11 cellular contexts compared by ENCODE assay signal in the genomic region with DNA sequence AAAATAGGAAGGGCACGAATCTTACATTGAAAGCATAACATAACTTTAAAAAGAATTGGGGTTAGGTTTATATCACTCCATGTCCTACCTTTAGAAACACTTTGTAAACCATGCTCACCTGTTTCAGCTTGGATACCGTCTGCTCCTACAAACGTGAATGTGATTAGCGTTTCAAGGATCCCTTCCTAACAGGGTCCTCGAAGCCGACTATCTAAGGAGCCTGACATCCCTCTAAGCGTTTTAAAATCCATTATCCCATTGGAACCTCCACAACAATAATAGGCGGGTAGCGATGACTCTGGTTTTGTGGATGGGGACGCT. TPM values are rescaled to one million over a fixed set of nuclear protein-coding genes. Genes with fewer than 3 reads are reported as not detected.
DNase-seq lines count a peak whose midpoint lies in the region; ATAC-seq and TF ChIP-seq lines count a peak whose summit lies in the region.
"Had no signal": no experiment of that assay in that cellular context is flagged by ENCODE, and none has a peak within 500 bp of the region (broad histone marks: within the 10 kb centered on the region; RNA-seq: fewer than 3 reads in every experiment).

No MANE protein-coding gene starts in this region.

- ATAC-seq in natural killer cell, result no peak

- intact Hi-C loops in dorsolateral prefrontal cortex (cut with DNase I), result loop anchor here in 1 of 2 donors (5.0 kb wide), 1 partner anchor 321 kb away; a partner anchor contains a TSS
- intact Hi-C loops in tibial artery (cut with DNase I; ENCODE audit: low total_unique reads), result no loop called here
- intact Hi-C loops in natural killer cell (cut with micrococcal nuclease), result no loop called here

- H3K36me3 Mint-ChIP-seq in mesothelial cell of epicardium (no peaks in the 10 kb centered on the region), natural killer cell (no peaks in the 10 kb centered on the region)

- H3K27ac Mint-ChIP-seq in mesothelial cell of epicardium, result peak overlapping the region; percentile 96
- H3K27ac Mint-ChIP-seq in natural killer cell, result no peak overlapping the region

- peak overlapping the region in 55 of 59 donors; percentile 23 to 94 (median 85) for H3K27ac ChIP-seq in dorsolateral prefrontal cortex
- H3K27ac ChIP-seq in tibial artery, result peak overlapping the region; percentile 46 to 59

- H3K36me3 ChIP-seq in tibial artery, result no peaks in the 10 kb centered on the region

- H3K4me1 Mint-ChIP-seq in mesothelial cell of epicardium, result peaks cover 46% of the 10 kb centered on the region
- no peaks in the 10 kb centered on the region for H3K4me1 Mint-ChIP-seq in natural killer cell

- peaks cover 0 to 32% (median 8%) of the 10 kb centered on the region in 4 donors for H3K4me1 ChIP-seq in tibial artery

- H3K9me3 ChIP-seq in tibial artery, result no peaks in the 10 kb centered on the region

- TF ChIP-seq CTCF in dorsolateral prefrontal cortex (IDR thresholded peaks at IDR 0.05 in 54 of 56, conservative IDR thresholded peaks at IDR 0.05 in 2 of 56; ENCODE audit: low read depth in 1 of 56, partially characterized antibody in 56 of 56) (no peak), mesothelial cell of epicardium (IDR thresholded peaks at IDR 0.05; ENCODE audit: unreplicated experiment) (no peak), tibial artery (IDR thresholded peaks at IDR 0.05) (no peak), natural killer cell (IDR thresholded peaks at IDR 0.05) (no peak)

- peaks cover 0 to 13% (median 0%) of the 10 kb centered on the region in 45 donors for H3K27me3 ChIP-seq in dorsolateral prefrontal cortex
- H3K27me3 ChIP-seq in tibial artery, result peaks cover 0 to 6% of the 10 kb centered on the region in 2 donors

- peak; percentile 56 for DNase-seq in NCI-H345 treated with DMSO at 0.1 percent for 48 hours (lab: John Stamatoyannopoulos, UW; ENCODE audit: unreplicated experiment)
- no peak for DNase-seq in NCI-H345 (lab: John Stamatoyannopoulos, UW)
- no peak for DNase-seq in dorsolateral prefrontal cortex
- DNase-seq in mesothelial cell of epicardium (ENCODE audit: low spot score in 2 of 2, unreplicated experiment in 2 of 2), result no peak
- DNase-seq in tibial artery, result no peak
- DNase-seq in H4 (ENCODE audit: low spot score), result no peak
- DNase-seq in natural killer cell, result no peak
- DNase-seq in NCI-H1417 (lab: John Stamatoyannopoulos, UW), result no peak
- DNase-seq: NCI-H2029; stimulated activated CD4-positive, alpha-beta T cell treated with anti-CD3 and anti-CD28 coated beads, Interleukin-1b, Interleukin-23, amount 100 ng/mL, for 48 hours had no signal

- H3K9me3 Mint-ChIP-seq in mesothelial cell of epicardium (peaks cover 10% of the 10 kb centered on the region), natural killer cell (no peaks in the 10 kb centered on the region)

- H3K4me3 ChIP-seq in dorsolateral prefrontal cortex (peak overlapping the region; percentile 38 to 82 (median 69)), tibial artery (peak overlapping the region; percentile 53 to 62)

- H3K27me3 Mint-ChIP-seq in mesothelial cell of epicardium (ENCODE audit: low read depth), result no peaks in the 10 kb centered on the region
- H3K27me3 Mint-ChIP-seq in natural killer cell (ENCODE audit: low read depth in 2 of 2), result peaks cover 23 to 39% of the 10 kb centered on the region in 2 donors

- H3K4me3 Mint-ChIP-seq in mesothelial cell of epicardium (peak overlapping the region; percentile 89), natural killer cell (no peak overlapping the region)

RNA-seq across cellular contexts. Expression of a gene that starts 1.0 kb away (rescaled TPM):
- total RNA-seq in dorsolateral prefrontal cortex (10 to 100 TPM in 44 of 120 experiments, 1 to 10 TPM in 76; 1.8 to 21.3 (median 8.4) TPM), mesothelial cell of epicardium (44.5 to 47.2 TPM (median 45.2 TPM) in 3 replicates), natural killer cell (not detected)
- total RNA-seq in H4 (2014; rRNA removed; shearing (Covaris generic)), result 0.16 and 0.41 TPM in 2 replicates
- total RNA-seq: T-helper 2 cell treated with Interferon-gamma antibody and Interleukin-4, amounts not matched to agents 100 ng/mL and 5 ng/mL, for 36 hours had no signal
